1 cellular context compared by ENCODE assay signal in genomic region chr17:31293586-31293985, GRCh38.
TF ChIP-seq lines count a peak whose summit lies in the region.

No MANE protein-coding gene starts in this region.

TF ChIP-seq in A549, 52 proteins besides CTCF, POLR2A, EP300 and RAD21:
- TF ChIP-seq SREBF2 (IDR thresholded peaks at IDR 0.05): no peak
- no peak for TF ChIP-seq FOSB (CRISPR knock-in tag; IDR thresholded peaks at IDR 0.05)
- no peak for TF ChIP-seq CBX2 (IDR thresholded peaks at IDR 0.05; ENCODE audit: borderline replicate concordance, low read depth)
- TF ChIP-seq RARB (CRISPR knock-in tag; IDR thresholded peaks at IDR 0.05): no peak
- no peak for TF ChIP-seq MAFK (IDR thresholded peaks at IDR 0.05; ENCODE audit: partially characterized antibody)
- no peak for TF ChIP-seq NPAS2 (CRISPR knock-in tag; IDR thresholded peaks at IDR 0.05; ENCODE audit: borderline replicate concordance)
- TF ChIP-seq HOXB13 (CRISPR knock-in tag; IDR thresholded peaks at IDR 0.05; ENCODE audit: low read depth): no peak
- TF ChIP-seq NR3C1 (IDR thresholded peaks at IDR 0.05): no peak
- TF ChIP-seq RCOR1 (IDR thresholded peaks at IDR 0.05; ENCODE audit: low read depth, low read length): no peak
- TF ChIP-seq ZFP36 (IDR thresholded peaks at IDR 0.05; ENCODE audit: borderline replicate concordance, partially characterized antibody): no peak
TF ChIP-seq in A549: peak in this region for 0.
